Comparison of ENCODE assay signal across 17 cellular contexts in the genomic region with DNA sequence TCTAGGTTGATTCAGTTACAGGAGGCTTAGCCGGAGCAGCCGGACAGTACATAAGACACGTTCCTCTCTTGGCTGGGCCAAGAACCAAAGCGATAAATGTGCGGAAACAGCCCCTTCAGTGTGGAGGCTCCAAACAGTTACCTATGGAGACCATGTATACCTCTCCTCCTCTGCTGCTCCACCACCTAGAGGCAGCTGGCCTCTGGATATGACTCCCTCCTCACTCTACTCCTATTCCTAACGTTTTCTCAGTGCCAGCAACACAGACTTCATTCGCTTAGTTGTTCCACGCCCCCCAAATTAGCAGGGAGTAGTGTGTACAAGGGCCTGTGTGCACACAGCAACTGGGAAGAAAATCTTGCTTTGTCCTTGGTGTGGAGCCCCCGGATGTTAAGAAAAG.
A peak's percentile ranks its signal among the peaks of the same experiment; 100 is the strongest.
DNase-seq lines count a peak whose midpoint lies in the region; ATAC-seq, FAIRE-seq and TF ChIP-seq lines count a peak whose summit lies in the region.
"Had no signal": no experiment of that assay in that cellular context is flagged by ENCODE, and none has a peak within 500 bp of the region (broad histone marks: within the 10 kb centered on the region; RNA-seq: fewer than 3 reads in every experiment).

No MANE protein-coding gene starts in this region.

- peak overlapping the region; percentile 54 for H4K8ac ChIP-seq in H1 (ENCODE audit: extremely low read depth, insufficient read depth, low read length)

- H2BK5ac ChIP-seq in H1 (ENCODE audit: low read depth, low read length) = no peak overlapping the region; the same call in 1 of the 2 replicates

- H3K36me3 ChIP-seq in HUES6 (ENCODE audit: control insufficient read depth, insufficient read depth, low read length) (no peaks in the 10 kb centered on the region), H1 (ENCODE audit: control insufficient read depth in 2 of 4, insufficient read depth in 4 of 4, low read length in 3 of 4) (no peaks in the 10 kb centered on the region)

- peak overlapping the region; percentile 94 for H2AFZ ChIP-seq in H1 (ENCODE audit: low read length)

- H3K27ac Mint-ChIP-seq in neural crest cell (ENCODE audit: unreplicated experiment) (peak overlapping the region; percentile 69), natural killer cell (no peak overlapping the region)
- no peak overlapping the region for H3K27ac Mint-ChIP-seq in activated CD8-positive, alpha-beta memory T cell treated with anti-CD3 and anti-CD28 coated beads, Interleukin-2, amount 10 ng/mL, durations not matched to agents 7 days and 5 days

- no peak for TF ChIP-seq POLR2A in H1 (IDR thresholded peaks at IDR 0.05; ENCODE audit: control extremely low read depth in 1 of 2, low read depth in 2 of 2, low read length in 2 of 2)

- 0 out of 2 replicates have a peak, but pooled peaks cover 1% of the 10 kb centered on the region for H3K23me2 ChIP-seq in H1 (ENCODE audit: low read depth, low read length)

- H2BK15ac ChIP-seq in H1 (ENCODE audit: low read length) = no peak overlapping the region

- POLR2A ChIA-PET in H1 (lab: Charles Lee; ENCODE audit: partially characterized antibody) = no interaction called here

- H2AK5ac ChIP-seq in H1 (ENCODE audit: low read depth, low read length) = no peak overlapping the region

- H3K4me3 Mint-ChIP-seq in neural crest cell (peak overlapping the region; percentile 74), natural killer cell (no peak overlapping the region)
- H3K4me3 Mint-ChIP-seq in activated CD8-positive, alpha-beta memory T cell treated with anti-CD3 and anti-CD28 coated beads, Interleukin-2, amount 10 ng/mL, durations not matched to agents 7 days and 5 days = no peak overlapping the region

- H3K9ac ChIP-seq in HUES6 (ENCODE audit: low read length) (peak overlapping the region; percentile 58), H1 (replicated peaks in 1 of 4; ENCODE audit: extremely low read depth in 1 of 4, low read depth in 3 of 4, low read length in 3 of 4) (no peak overlapping the region; a peak in 2 of 7 replicates)
- H3K9ac ChIP-seq: KMS-11 had no signal

- H3K27ac ChIP-seq in HUES6 (ENCODE audit: low read depth, low read length) (no peak overlapping the region; the same call in 1 of the 2 replicates), H1 (ENCODE audit: low read depth, low read length) (no peak overlapping the region)
- H3K27ac ChIP-seq: A549, C4-2B, KMS-11 had no signal

- no peak for TF ChIP-seq RAD21 in H1 (IDR thresholded peaks at IDR 0.05 in 1 of 2, conservative IDR thresholded peaks at IDR 0.05 in 1 of 2; ENCODE audit: low read depth in 2 of 2, low read length in 2 of 2)

- no peak for FAIRE-seq in H1 (lab: Jason Lieb, UNC)
- FAIRE-seq: A549 had no signal

- peaks cover 6% of the 10 kb centered on the region for H3K4me1 Mint-ChIP-seq in neural crest cell
- H3K4me1 Mint-ChIP-seq in activated CD8-positive, alpha-beta memory T cell treated with anti-CD3 and anti-CD28 coated beads, Interleukin-2, amount 10 ng/mL, durations not matched to agents 7 days and 5 days = no peaks in the 10 kb centered on the region
- no peaks in the 10 kb centered on the region for H3K4me1 Mint-ChIP-seq in natural killer cell

- no peaks in the 10 kb centered on the region for H3K79me1 ChIP-seq in H1 (ENCODE audit: low read depth, low read length)

- H3K4ac ChIP-seq in H1 (replicated peaks; ENCODE audit: insufficient read length, low read depth, low read length) = no peak overlapping the region

- H3K14ac ChIP-seq in H1 (ENCODE audit: insufficient read length) = no peak overlapping the region

- H2BK12ac ChIP-seq in H1 (ENCODE audit: low read depth, low read length) = peak overlapping the region; percentile 82; the same call in 1 of the 2 replicates

- 92% methylated on average over 9 of the region's 9 CpGs; no CpG with 5 or more reads in 1 of the 2 experiments for WGBS in H1 (ENCODE audit: extremely low coverage in 1 of 2, insufficient coverage in 1 of 2, insufficient read length in 1 of 2, insufficient replicate concordance in 2 of 2, low coverage in 1 of 2, low lambda C conversion rate in 2 of 2, missing lambda C conversion rate in 1 of 2), 2 experiments

- H3K27me3 ChIP-seq in HUES6 (ENCODE audit: control insufficient read depth, insufficient read depth, low read length) (no peaks in the 10 kb centered on the region), H1 (replicated peaks in 1 of 4; ENCODE audit: control insufficient read depth in 3 of 4, extremely low read depth in 1 of 4, insufficient read depth in 3 of 4, low read length in 3 of 4) (no peaks in the 10 kb centered on the region)

- no peak overlapping the region for H3K56ac ChIP-seq in H1 (replicated peaks; ENCODE audit: insufficient read length, low read depth, low read length)

- H3K23ac ChIP-seq in H1 (ENCODE audit: insufficient read length) = no peak overlapping the region

- H3K36me3 Mint-ChIP-seq in neural crest cell (ENCODE audit: low read depth) (peaks cover 3% of the 10 kb centered on the region), natural killer cell (no peaks in the 10 kb centered on the region)
- no peaks in the 10 kb centered on the region for H3K36me3 Mint-ChIP-seq in activated CD8-positive, alpha-beta memory T cell treated with anti-CD3 and anti-CD28 coated beads, Interleukin-2, amount 10 ng/mL, durations not matched to agents 7 days and 5 days

- ATAC-seq in activated CD8-positive, alpha-beta memory T cell treated with anti-CD3 and anti-CD28 coated beads, Interleukin-2, amount 10 ng/mL, durations not matched to agents 7 days and 5 days = no peak
- ATAC-seq in natural killer cell = no peak
- ATAC-seq: A549 had no signal

- H3K27me3 Mint-ChIP-seq in neural crest cell (ENCODE audit: low read depth) (no peaks in the 10 kb centered on the region), natural killer cell (ENCODE audit: low read depth in 2 of 2) (peaks cover 0 to 2% of the 10 kb centered on the region in 2 donors)
- H3K27me3 Mint-ChIP-seq in activated CD8-positive, alpha-beta memory T cell treated with anti-CD3 and anti-CD28 coated beads, Interleukin-2, amount 10 ng/mL, durations not matched to agents 7 days and 5 days = no peaks in the 10 kb centered on the region

- peak overlapping the region; percentile 24; the same call in 1 of the 2 replicates for H3K4me3 ChIP-seq in HUES6 (ENCODE audit: low read depth, low read length)
- H3K4me3 ChIP-seq in H1 (ENCODE audit: extremely low read depth in 1 of 4, insufficient read depth in 2 of 4, low read depth in 3 of 4, low read length in 4 of 4) = no peak overlapping the region
- H3K4me3 ChIP-seq: A549 had no signal

- peak overlapping the region; percentile 91; the same call in 1 of the 2 replicates for H2BK20ac ChIP-seq in H1 (ENCODE audit: low read length)

- H4K20me1 ChIP-seq in H1 (replicated peaks in 1 of 2; ENCODE audit: control insufficient read depth in 1 of 2, insufficient read depth in 2 of 2, low read length in 2 of 2) = no peaks in the 10 kb centered on the region

- peak overlapping the region; percentile 7 to 57; a peak in 2 of 4 replicates for H3K4me2 ChIP-seq in H1 (ENCODE audit: insufficient read depth in 1 of 2, low read depth in 2 of 2, low read length in 2 of 2)
- H3K4me2 ChIP-seq: A549, KMS-11 had no signal

- H4K5ac ChIP-seq in H1 (ENCODE audit: insufficient read length, low read depth, low read length) = peak overlapping the region; percentile 43

- DNase-seq in DMS53 (lab: John Stamatoyannopoulos, UW) (peak; percentile 79), H1 (ENCODE audit: low read depth in 1 of 2, low spot score in 2 of 2) (no peak), neural crest cell (ENCODE audit: low read depth, low spot score) (no peak), natural killer cell (no peak), posterior vena cava (ENCODE audit: low spot score) (no peak), inferior parietal cortex (ENCODE audit: extremely low spot score) (no peak)
- DNase-seq in activated CD8-positive, alpha-beta memory T cell treated with anti-CD3 and anti-CD28 coated beads, Interleukin-2, amount 10 ng/mL, durations not matched to agents 7 days and 5 days = no peak
- DNase-seq: EL, HCEC 1CT, NCI-H1436, NCI-H2081, NCI-H226, NCI-H69 had no signal

- TF ChIP-seq EP300 in H1 (IDR thresholded peaks at IDR 0.05; ENCODE audit: borderline replicate concordance in 1 of 2, low read depth in 2 of 2, low read length in 2 of 2) = no peak

- no peak overlapping the region for H3K18ac ChIP-seq in H1 (ENCODE audit: extremely low read depth, low read length)

- peak overlapping the region; percentile 14 for H4K91ac ChIP-seq in H1 (replicated peaks; ENCODE audit: insufficient read length, low read length)

- peaks cover 6% of the 10 kb centered on the region for H3K4me1 ChIP-seq in HUES6 (ENCODE audit: control insufficient read depth, insufficient read depth, low read length)
- H3K4me1 ChIP-seq in H1 (replicated peaks in 1 of 4; ENCODE audit: control insufficient read depth in 3 of 4, insufficient read depth in 4 of 4, low read length in 3 of 4) = peaks cover 0 to 5% (median 0%) of the 10 kb centered on the region in 4 experiments; a peak in 2 of 7 replicates
- H3K4me1 ChIP-seq: A549 had no signal

- CTCF ChIA-PET in H1 (lab: Charles Lee; ENCODE audit: partially characterized antibody) = interaction anchor here (0.9 to 1.2 kb wide), 2 partner anchors 17 to 107 kb away, joined by 3 read pairs; no protein-coding TSS in a partner anchor
- CTCF ChIA-PET in activated CD8-positive, alpha-beta memory T cell treated with anti-CD3 and anti-CD28 coated beads, Interleukin-2, amount 10 ng/mL, durations not matched to agents 7 days and 5 days (lab: Charles Lee) = no interaction called here

- H3K9me3 Mint-ChIP-seq in neural crest cell = peaks cover 3% of the 10 kb centered on the region
- H3K9me3 Mint-ChIP-seq in activated CD8-positive, alpha-beta memory T cell treated with anti-CD3 and anti-CD28 coated beads, Interleukin-2, amount 10 ng/mL, durations not matched to agents 7 days and 5 days (ENCODE audit: low read depth) = no peaks in the 10 kb centered on the region
- no peaks in the 10 kb centered on the region for H3K9me3 Mint-ChIP-seq in natural killer cell

- TF ChIP-seq CTCF in H1 (IDR thresholded peaks at IDR 0.05; ENCODE audit: control extremely low read depth in 1 of 3, insufficient read depth in 1 of 3, low read depth in 1 of 3, low read length in 3 of 3) (no peak), neural crest cell (conservative IDR thresholded peaks at IDR 0.05) (no peak), natural killer cell (IDR thresholded peaks at IDR 0.05) (no peak)

- intact Hi-C loops in natural killer cell (cut with micrococcal nuclease) (no loop called here), posterior vena cava (cut with DNase I) (no loop called here)

- peak overlapping the region; percentile 44 for H2BK120ac ChIP-seq in H1 (replicated peaks; ENCODE audit: low read depth, low read length)

- H3K9me3 ChIP-seq in HUES6 (ENCODE audit: control insufficient read depth, insufficient read depth, low read depth, low read length) = no peaks in the 10 kb centered on the region
- H3K9me3 ChIP-seq in H1 (ENCODE audit: insufficient read depth in 2 of 2, low read depth in 1 of 2, low read length in 1 of 2) = no peaks in the 10 kb centered on the region
- H3K9me3 ChIP-seq: A549 had no signal

- H3K79me2 ChIP-seq in H1 (ENCODE audit: control insufficient read depth in 1 of 2, insufficient read depth in 2 of 2, low read length in 2 of 2) = no peaks in the 10 kb centered on the region

TF ChIP-seq in H1, 55 proteins besides CTCF, POLR2A, EP300 and RAD21 (continues in another document):
- TF ChIP-seq GTF2F1 (IDR thresholded peaks at IDR 0.05; ENCODE audit: borderline replicate concordance, low read depth, low read length) = no peak
- TF ChIP-seq SIRT6 (IDR thresholded peaks at IDR 0.05; ENCODE audit: low read length) = no peak
